ENCODE assay signal across 1 cellular context in genomic region chr17:20010886-20011402, GRCh38.
A peak's percentile ranks its signal among the peaks of the same experiment; 100 is the strongest.
TF ChIP-seq lines count a peak whose summit lies in the region.

No MANE protein-coding gene starts in this region.

TF ChIP-seq in HEK293, 187 proteins besides CTCF, POLR2A, EP300 and RAD21:
- no peak for TF ChIP-seq PRDM10 (tag by site-specific recombination; IDR thresholded peaks at IDR 0.05)
- no peak for TF ChIP-seq ZNF146 (tag by site-specific recombination; IDR thresholded peaks at IDR 0.05)
- TF ChIP-seq ZNF600 (tag by site-specific recombination; IDR thresholded peaks at IDR 0.05) = peak; percentile 91
